In the genomic region with DNA sequence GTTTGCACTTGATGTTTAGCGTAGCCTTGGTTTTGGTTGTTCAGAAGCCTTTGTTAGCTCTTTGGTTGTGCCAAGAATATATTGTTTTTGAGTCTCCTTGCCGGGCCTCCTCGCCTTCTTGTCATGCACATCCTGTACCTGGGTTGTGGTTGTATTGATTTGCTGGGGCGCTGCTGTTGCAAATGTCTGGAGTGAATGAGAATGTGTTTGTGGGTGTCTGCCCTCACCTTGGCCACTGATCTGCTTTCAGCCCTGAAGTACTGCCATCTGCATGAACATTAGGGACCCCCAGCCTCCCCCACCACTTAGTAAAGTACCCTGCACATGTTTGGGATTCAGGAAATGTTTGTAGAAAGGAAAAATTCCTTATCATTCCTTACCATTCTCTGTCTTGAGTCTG, we compare ENCODE assay signal across 12 cellular contexts. TPM values are rescaled to one million over a fixed set of nuclear protein-coding genes. Genes with fewer than 3 reads are reported as not detected.
DNase-seq lines count a peak whose midpoint lies in the region; ATAC-seq, FAIRE-seq and TF ChIP-seq lines count a peak whose summit lies in the region.
"Had no signal": no experiment of that assay in that cellular context is flagged by ENCODE, and none has a peak within 500 bp of the region (broad histone marks: within the 10 kb centered on the region; RNA-seq: fewer than 3 reads in every experiment).

No MANE protein-coding gene starts in this region.

- H3K4me1 ChIP-seq in small intestine (ENCODE audit: control insufficient read depth in 2 of 2, insufficient read depth in 1 of 2, low read depth in 1 of 2, low read length in 1 of 2) (no peaks in the 10 kb centered on the region), Karpas-422 (ENCODE audit: low read length) (no peaks in the 10 kb centered on the region), uterus (no peaks in the 10 kb centered on the region)

- peaks cover 27% of the 10 kb centered on the region for H3K36me3 Mint-ChIP-seq in activated CD4-positive, alpha-beta T cell treated with anti-CD3 and anti-CD28 coated beads, Interleukin-2, amount 10 ng/mL, durations not matched to agents 24 days and 14 days (ENCODE audit: low read depth)
- peaks cover 22 to 23% of the 10 kb centered on the region in 2 donors for H3K36me3 Mint-ChIP-seq in activated naive CD4-positive, alpha-beta T cell treated with anti-CD3 and anti-CD28 coated beads, Interleukin-2, amount 50 U/mL, for 72 hours

- H3K4me2 ChIP-seq in Karpas-422 (ENCODE audit: low read depth, low read length, poor library complexity, severe bottlenecking) = no peak overlapping the region
- H3K4me2 ChIP-seq: BLaER1 treated with 17β-estradiol and CSF1 and Interleukin-3, amounts not matched to agents 10 nM and 100 nM had no signal

- H3K9me3 ChIP-seq in small intestine (ENCODE audit: control insufficient read depth, low read depth) (no peaks in the 10 kb centered on the region), Karpas-422 (ENCODE audit: low read length) (no peaks in the 10 kb centered on the region), uterus (no peaks in the 10 kb centered on the region)
- H3K9me3 ChIP-seq: BLaER1 treated with 17β-estradiol and CSF1 and Interleukin-3, amounts not matched to agents 10 nM and 100 nM; neutrophil had no signal

- no peaks in the 10 kb centered on the region for H4K20me1 ChIP-seq in Karpas-422 (ENCODE audit: insufficient read depth, low read depth, low read length)

- WGBS in small intestine, 3 donors = 60 to 77% (median 70%) methylated on average over 4 of the region's 4 CpGs

- no peaks in the 10 kb centered on the region for H3K79me2 ChIP-seq in Karpas-422 (ENCODE audit: low read length)

- no peak overlapping the region for H2AFZ ChIP-seq in Karpas-422 (ENCODE audit: low read length)

- no peaks in the 10 kb centered on the region for H3K9me3 Mint-ChIP-seq in activated CD4-positive, alpha-beta T cell treated with anti-CD3 and anti-CD28 coated beads, Interleukin-2, amount 10 ng/mL, durations not matched to agents 24 days and 14 days
- H3K9me3 Mint-ChIP-seq in activated naive CD4-positive, alpha-beta T cell treated with anti-CD3 and anti-CD28 coated beads, Interleukin-2, amount 50 U/mL, for 72 hours = no peaks in the 10 kb centered on the region

- FAIRE-seq in GM12891 (lab: Jason Lieb, UNC) = peak; percentile 67
- no peak for FAIRE-seq in small intestine (lab: Jason Lieb, UNC)
- FAIRE-seq: islet of Langerhans had no signal

- peak overlapping the region; percentile 94 for H3K27ac Mint-ChIP-seq in activated CD4-positive, alpha-beta T cell treated with anti-CD3 and anti-CD28 coated beads, Interleukin-2, amount 10 ng/mL, durations not matched to agents 24 days and 14 days
- H3K27ac Mint-ChIP-seq in activated naive CD4-positive, alpha-beta T cell treated with anti-CD3 and anti-CD28 coated beads, Interleukin-2, amount 50 U/mL, for 72 hours = peak overlapping the region; percentile 90 to 97

- H3K4me1 Mint-ChIP-seq in activated CD4-positive, alpha-beta T cell treated with anti-CD3 and anti-CD28 coated beads, Interleukin-2, amount 10 ng/mL, durations not matched to agents 24 days and 14 days = peaks cover 82% of the 10 kb centered on the region

- TF ChIP-seq POLR2A in GM12891 (IDR thresholded peaks at IDR 0.05; ENCODE audit: low read depth, low read length) (no peak), uterus (IDR thresholded peaks at IDR 0.05) (no peak)

- TF ChIP-seq CTCF in brain microvascular endothelial cell (IDR thresholded peaks at IDR 0.05; ENCODE audit: low read depth, low read length, missing control alignments) (no peak), uterus (IDR thresholded peaks at IDR 0.05) (no peak)

- in situ Hi-C loops in brain microvascular endothelial cell (cut with HindIII; ENCODE audit: low pct_ligation_motif_present, low sequenced_read_pairs) = no loop called here

- no peaks in the 10 kb centered on the region for H3K27me3 Mint-ChIP-seq in activated CD4-positive, alpha-beta T cell treated with anti-CD3 and anti-CD28 coated beads, Interleukin-2, amount 10 ng/mL, durations not matched to agents 24 days and 14 days

- H3K9ac ChIP-seq in Karpas-422 (ENCODE audit: low read length) = no peak overlapping the region
- H3K9ac ChIP-seq: BLaER1 treated with 17β-estradiol and CSF1 and Interleukin-3, amounts not matched to agents 10 nM and 100 nM had no signal

- intact Hi-C loops in activated CD4-positive, alpha-beta T cell treated with anti-CD3 and anti-CD28 coated beads, Interleukin-2, amount 10 ng/mL, durations not matched to agents 24 days and 14 days (cut with micrococcal nuclease) = loop anchor here (10.0 kb wide), 1 partner anchor 583 kb away; no protein-coding TSS in a partner anchor
- intact Hi-C loops in uterus (cut with DNase I; ENCODE audit: low total_unique reads) = no loop called here

- H3K27ac ChIP-seq in small intestine (ENCODE audit: low read depth in 1 of 2, low read length in 1 of 2) (peak overlapping the region; percentile 64 to 91), Karpas-422 (ENCODE audit: low read length) (no peak overlapping the region), brain microvascular endothelial cell (no peak overlapping the region), uterus (peak overlapping the region in 1 of 2 donors; percentile 3)
- H3K27ac ChIP-seq: BLaER1 treated with 17β-estradiol and CSF1 and Interleukin-3, amounts not matched to agents 10 nM and 100 nM; neutrophil had no signal

- no peaks in the 10 kb centered on the region for H3K36me3 ChIP-seq in small intestine (ENCODE audit: control insufficient read depth in 2 of 2, insufficient read depth in 2 of 2, low read length in 2 of 2)
- no peaks in the 10 kb centered on the region for H3K36me3 ChIP-seq in Karpas-422 (ENCODE audit: insufficient read depth, low read length)
- no peaks in the 10 kb centered on the region for H3K36me3 ChIP-seq in brain microvascular endothelial cell (replicated peaks)
- no peaks in the 10 kb centered on the region for H3K36me3 ChIP-seq in uterus
- H3K36me3 ChIP-seq: neutrophil had no signal

- no peak for DNase-seq in GM12891 (ENCODE audit: insufficient read length, low spot score)
- peak; percentile 94 for DNase-seq in activated CD4-positive, alpha-beta T cell treated with anti-CD3 and anti-CD28 coated beads, Interleukin-2, amount 10 ng/mL, durations not matched to agents 24 days and 14 days
- DNase-seq in activated naive CD4-positive, alpha-beta T cell treated with anti-CD3 and anti-CD28 coated beads, Interleukin-2, amount 50 U/mL, for 72 hours (ENCODE audit: low spot score in 2 of 2) = peak in 1 of 2 donors; percentile 73
- peak; percentile 63 for DNase-seq in small intestine
- DNase-seq in Karpas-422 = no peak
- no peak for DNase-seq in UCSD-AML1 (lab: John Stamatoyannopoulos, UW; ENCODE audit: unreplicated experiment)
- no peak for DNase-seq in brain microvascular endothelial cell
- DNase-seq in uterus = no peak
- DNase-seq: SW 1271 had no signal

- no peaks in the 10 kb centered on the region for H3K9me2 ChIP-seq in Karpas-422 (replicated peaks; ENCODE audit: insufficient read depth, low read length)

- peak; percentile 41 to 58 for ATAC-seq in activated naive CD4-positive, alpha-beta T cell treated with anti-CD3 and anti-CD28 coated beads, Interleukin-2, amount 50 U/mL, for 72 hours

- peak overlapping the region; percentile 75 for H3K4me3 Mint-ChIP-seq in activated CD4-positive, alpha-beta T cell treated with anti-CD3 and anti-CD28 coated beads, Interleukin-2, amount 10 ng/mL, durations not matched to agents 24 days and 14 days

- H3K27me3 ChIP-seq in small intestine (ENCODE audit: control insufficient read depth in 2 of 2, insufficient read depth in 2 of 2, low read length in 2 of 2) (no peaks in the 10 kb centered on the region), Karpas-422 (ENCODE audit: low read length) (no peaks in the 10 kb centered on the region), brain microvascular endothelial cell (replicated peaks) (no peaks in the 10 kb centered on the region), uterus (no peaks in the 10 kb centered on the region)
- H3K27me3 ChIP-seq: neutrophil had no signal

- H3K4me3 ChIP-seq in small intestine (ENCODE audit: low read depth in 1 of 2, low read length in 2 of 2) (no peak overlapping the region), Karpas-422 (ENCODE audit: low read length) (no peak overlapping the region), brain microvascular endothelial cell (ENCODE audit: low read depth, low read length) (no peak overlapping the region), uterus (no peak overlapping the region)
- H3K4me3 ChIP-seq: BLaER1 treated with 17β-estradiol and CSF1 and Interleukin-3, amounts not matched to agents 10 nM and 100 nM had no signal

TF ChIP-seq in GM12891, 5 proteins besides CTCF, POLR2A, EP300 and RAD21:
- TF ChIP-seq TAF1 (IDR thresholded peaks at IDR 0.05; ENCODE audit: low read depth, low read length) = no peak
- TF ChIP-seq SPI1 (IDR thresholded peaks at IDR 0.05; ENCODE audit: low read depth, low read length) = no peak
- no peak for TF ChIP-seq POLR2AphosphoS5 (IDR thresholded peaks at IDR 0.05; ENCODE audit: low read depth, low read length)
- no peak for TF ChIP-seq PAX5 (IDR thresholded peaks at IDR 0.05; ENCODE audit: insufficient read depth, low read length, severe bottlenecking)
- no peak for TF ChIP-seq POU2F2 (IDR thresholded peaks at IDR 0.05; ENCODE audit: low read depth, low read length)

RNA-seq across cellular contexts. Expression of a gene that starts 16.5 kb away (rescaled TPM):
- 45.7 TPM for polyA plus RNA-seq in GM12891 (2012; ENCODE audit: low read depth, missing spikeins)
- 108 and 118 TPM in 2 replicates for total RNA-seq in activated CD4-positive, alpha-beta T cell treated with anti-CD3 and anti-CD28 coated beads, Interleukin-2, amount 10 ng/mL, durations not matched to agents 24 days and 14 days
- total RNA-seq in activated naive CD4-positive, alpha-beta T cell treated with anti-CD3 and anti-CD28 coated beads, Interleukin-2, amount 50 U/mL, for 72 hours = 100 to 1,000 TPM; 131 to 216 TPM
- 10 to 100 TPM; 12.1 to 17.3 (median 13.6) TPM for polyA plus RNA-seq in small intestine
- 3.4 and 7.0 TPM in 2 replicates for total RNA-seq in Karpas-422 (2014; rRNA removed; shearing (Covaris generic); ENCODE audit: low replicate concordance)
- total RNA-seq in uterus = 100 to 1,000 TPM in 1 of 4 donors, 10 to 100 TPM in 3; 17.9 to 105 (median 63.5) TPM

RNA-seq across cellular contexts. Expression of a gene that starts 56.8 kb away (rescaled TPM):
- polyA plus RNA-seq in GM12891 (2012; ENCODE audit: low read depth, missing spikeins) = 0.15 TPM
- 0.44 and 0.47 TPM in 2 replicates for total RNA-seq in activated CD4-positive, alpha-beta T cell treated with anti-CD3 and anti-CD28 coated beads, Interleukin-2, amount 10 ng/mL, durations not matched to agents 24 days and 14 days
- total RNA-seq in activated naive CD4-positive, alpha-beta T cell treated with anti-CD3 and anti-CD28 coated beads, Interleukin-2, amount 50 U/mL, for 72 hours = 1 to 10 TPM; 1.4 to 2.1 TPM
- polyA plus RNA-seq in small intestine = 10 to 100 TPM; 21.6 to 33.6 (median 27.5) TPM
- not detected in 2 replicates for total RNA-seq in Karpas-422 (2014; rRNA removed; shearing (Covaris generic); ENCODE audit: low replicate concordance)
- total RNA-seq in uterus = 1 to 10 TPM; 1.8 to 6.4 (median 3.3) TPM

Comparison
In these comparisons a context has a peak if more than half of its experiments do, and no peak if none do; other contexts are left out.
1. DNase-seq: peak in activated CD4-positive, alpha-beta T cell treated with anti-CD3 and anti-CD28 coated beads, Interleukin-2, amount 10 ng/mL, durations not matched to agents 24 days and 14 days (single experiment) and small intestine (single experiment); none in GM12891 (single experiment), Karpas-422 (single experiment), UCSD-AML1 (single experiment), brain microvascular endothelial cell (single experiment) and uterus (0 of 2).
2. H3K27ac ChIP-seq: peak in small intestine (2 of 2); none in Karpas-422 (single experiment) and brain microvascular endothelial cell (single experiment).